Comparison of ENCODE assay signal across 8 cellular contexts in genomic region chr17:30380106-30380420, GRCh38. TPM values are rescaled to one million over a fixed set of nuclear protein-coding genes. Genes with fewer than 3 reads are reported as not detected.
DNase-seq lines count a peak whose midpoint lies in the region; ATAC-seq and TF ChIP-seq lines count a peak whose summit lies in the region.

No MANE protein-coding gene starts in this region.

- no peaks in the 10 kb centered on the region for H3K36me3 ChIP-seq in iPS-20b (ENCODE audit: insufficient read depth, low read depth, low read length)

- H3K27ac Mint-ChIP-seq in activated B cell treated with CpG ODN at 0.5 μM for 24 hours, result peak overlapping the region; percentile 27
- H3K27ac Mint-ChIP-seq in stimulated activated naive CD8-positive, alpha-beta T cell treated with anti-CD3 and anti-CD28 coated beads, Interleukin-15, amount 100 ng/mL, for 72 hours, result peak overlapping the region; percentile 48 to 59

- no peak for ATAC-seq in activated B cell treated with CpG ODN at 0.5 μM for 24 hours (ENCODE audit: low read depth)
- peak; percentile 50 for ATAC-seq in stimulated activated naive CD8-positive, alpha-beta T cell treated with anti-CD3 and anti-CD28 coated beads, Interleukin-15, amount 100 ng/mL, for 72 hours
- no peak for ATAC-seq in left colon

- peak overlapping the region; percentile 79 for H3K4me3 Mint-ChIP-seq in activated B cell treated with CpG ODN at 0.5 μM for 24 hours
- H3K4me3 Mint-ChIP-seq in stimulated activated naive CD8-positive, alpha-beta T cell treated with anti-CD3 and anti-CD28 coated beads, Interleukin-15, amount 100 ng/mL, for 72 hours, result peak overlapping the region; percentile 77 to 87

- DNase-seq in AG10803 (ENCODE audit: low read depth) (no peak), GM20000 (ENCODE audit: low spot score) (peak; percentile 70), activated B cell treated with CpG ODN at 0.5 μM for 24 hours (no peak), cortex of kidney (lab: John Stamatoyannopoulos, UW) (no peak), left colon (no peak)
- DNase-seq in stimulated activated naive CD8-positive, alpha-beta T cell treated with anti-CD3 and anti-CD28 coated beads, Interleukin-15, amount 100 ng/mL, for 72 hours, result no peak
- DNase-seq in activated CD4-positive, alpha-beta T cell treated with anti-CD3 and anti-CD28 coated beads for 1 hour, result no peak

- peaks cover 5% of the 10 kb centered on the region for H3K36me3 Mint-ChIP-seq in activated B cell treated with CpG ODN at 0.5 μM for 24 hours (ENCODE audit: low read depth)

- peak overlapping the region; percentile 72 for H3K4me3 ChIP-seq in AG10803 (ENCODE audit: low read length)
- H3K4me3 ChIP-seq in iPS-20b (ENCODE audit: low read length), result peak overlapping the region; percentile 93

- peaks cover 40% of the 10 kb centered on the region for H3K4me1 ChIP-seq in iPS-20b (ENCODE audit: insufficient read depth, low read length)

- intact Hi-C loops in activated B cell treated with CpG ODN at 0.5 μM for 24 hours (cut with micrococcal nuclease) (no loop called here), left colon (cut with DNase I, micrococcal nuclease) (no loop called here)

- POLR2A ChIA-PET in activated B cell treated with CpG ODN at 0.5 μM for 24 hours (lab: Charles Lee), result interaction anchor here (1.9 kb wide), 1 partner anchor 16 kb away, joined by 10 read pairs; no protein-coding TSS in a partner anchor

- H3K4me1 Mint-ChIP-seq in activated B cell treated with CpG ODN at 0.5 μM for 24 hours, result peaks cover 29% of the 10 kb centered on the region
- peaks cover 56% of the 10 kb centered on the region for H3K4me1 Mint-ChIP-seq in stimulated activated naive CD8-positive, alpha-beta T cell treated with anti-CD3 and anti-CD28 coated beads, Interleukin-15, amount 100 ng/mL, for 72 hours

- H3K27ac ChIP-seq in iPS-20b (ENCODE audit: low read length), result no peak overlapping the region

- peaks cover 29% of the 10 kb centered on the region for H3K27me3 Mint-ChIP-seq in activated B cell treated with CpG ODN at 0.5 μM for 24 hours
- no peaks in the 10 kb centered on the region for H3K27me3 Mint-ChIP-seq in stimulated activated naive CD8-positive, alpha-beta T cell treated with anti-CD3 and anti-CD28 coated beads, Interleukin-15, amount 100 ng/mL, for 72 hours

- CTCF ChIA-PET in activated B cell treated with CpG ODN at 0.5 μM for 24 hours (lab: Charles Lee), result no interaction called here

- H3K27me3 ChIP-seq in iPS-20b (ENCODE audit: insufficient read depth, low read length), result peaks cover 52% of the 10 kb centered on the region

- H3K9me3 Mint-ChIP-seq in activated B cell treated with CpG ODN at 0.5 μM for 24 hours, result no peaks in the 10 kb centered on the region
- H3K9me3 Mint-ChIP-seq in stimulated activated naive CD8-positive, alpha-beta T cell treated with anti-CD3 and anti-CD28 coated beads, Interleukin-15, amount 100 ng/mL, for 72 hours, result no peaks in the 10 kb centered on the region

- H3K9ac ChIP-seq in iPS-20b (ENCODE audit: low read depth, low read length), result no peak overlapping the region; the same call in 1 of the 2 replicates

- TF ChIP-seq CTCF in AG10803 (conservative IDR thresholded peaks at IDR 0.05; ENCODE audit: low read length) (no peak), GM20000 (IDR thresholded peaks at IDR 0.05; ENCODE audit: extremely low read depth, missing control alignments) (no peak), activated B cell treated with CpG ODN at 0.5 μM for 24 hours (IDR thresholded peaks at IDR 0.05) (no peak)

- H3K9me3 ChIP-seq in iPS-20b (ENCODE audit: insufficient read depth, low read depth, low read length), result no peaks in the 10 kb centered on the region

RNA-seq across cellular contexts. Expression of gene CPD, which starts 1.3 kb away (rescaled TPM):
- 8.2 and 8.6 TPM in 2 replicates for total RNA-seq in activated B cell treated with CpG ODN at 0.5 μM for 24 hours
- total RNA-seq in left colon, result 10 to 100 TPM; 79.8 to 90.8 TPM

RNA-seq across cellular contexts. Expression of gene TMIGD1, which starts 46.2 kb away (rescaled TPM):
- total RNA-seq in activated B cell treated with CpG ODN at 0.5 μM for 24 hours (not detected in 2 replicates), left colon (100 to 1,000 TPM; 125 to 255 TPM)

Comparison
In these comparisons a context has a peak if more than half of its experiments do, and no peak if none do; other contexts are left out.
1. RNA of gene TMIGD1, which starts 46.2 kb away (total RNA-seq): 125 to 255 TPM in left colon; not detected in activated B cell treated with CpG ODN at 0.5 μM for 24 hours; every median in the first group is over 100 times any median in the second.